ENCODE assay signal across 8 cellular contexts in genomic region chr2:203909192-203909945, GRCh38. TPM values are rescaled to one million over a fixed set of nuclear protein-coding genes. Genes with fewer than 3 reads are reported as not detected.
DNase-seq lines count a peak whose midpoint lies in the region; ATAC-seq, FAIRE-seq and TF ChIP-seq lines count a peak whose summit lies in the region.

No MANE protein-coding gene starts in this region.

- H3K27me3 ChIP-seq in HepG2 (ENCODE audit: control insufficient read depth in 1 of 2, insufficient read depth in 2 of 2, low read length in 2 of 2) (no peaks in the 10 kb centered on the region), thoracic aorta (replicated peaks; ENCODE audit: insufficient read depth) (no peaks in the 10 kb centered on the region)

- peak; percentile 92 for ATAC-seq in HepG2
- ATAC-seq in thoracic aorta (ENCODE audit: insufficient number of reproducible peaks, low FRiP score, low read depth) = peak; percentile 91
- ATAC-seq in HG02970 (IDR thresholded peaks at IDR 0.05; ENCODE audit: low FRiP score, unreplicated experiment) = no peak

- TF ChIP-seq CTCF in CD14-positive monocyte (IDR thresholded peaks at IDR 0.05) (peak; percentile 92), OCI-LY7 (conservative IDR thresholded peaks at IDR 0.05; ENCODE audit: low read length) (peak; percentile 93), HepG2 (CRISPR knock-in tag; IDR thresholded peaks at IDR 0.05) (peak; percentile 74), thoracic aorta (IDR thresholded peaks at IDR 0.05) (peak; percentile 81)

- H3K27ac ChIP-seq in OCI-LY7 (ENCODE audit: low read depth, low read length, poor library complexity, severe bottlenecking) (no peak overlapping the region), HepG2 (ENCODE audit: extremely low read length, insufficient read depth, low read length) (no peak overlapping the region), thoracic aorta (peak overlapping the region; percentile 42 to 51)

- WGBS in HepG2 (ENCODE audit: low lambda C conversion rate) = 27% methylated on average over 8 of the region's 8 CpGs

- CTCF ChIA-PET in OCI-LY7 (lab: Charles Lee; ENCODE audit: unreplicated experiment) = interaction anchor here (1.0 kb wide), 1 partner anchor 38 kb away, joined by 3 read pairs; no protein-coding TSS in a partner anchor
- CTCF ChIA-PET in HepG2 (lab: Yijun Ruan, JAX; ENCODE audit: low intra/inter-chr PET ratio, low total read pairs) = interaction anchor here (1.1 to 2.1 kb wide), 3 partner anchors 94 to 684 kb away, joined by 3 to 10 read pairs (median 4); no protein-coding TSS in a partner anchor

- H3K9me2 ChIP-seq in OCI-LY7 (ENCODE audit: insufficient read depth, low read length) = no peaks in the 10 kb centered on the region

- H3K4me2 ChIP-seq in OCI-LY7 (ENCODE audit: low read length) = peak overlapping the region; percentile 17; the same call in 1 of the 2 replicates
- H3K4me2 ChIP-seq in HepG2 (ENCODE audit: low read depth, low read length) = peak overlapping the region; percentile 50

- in situ Hi-C loops in HepG2 (cut with HindIII; ENCODE audit: extremely low pct_ligation_motif_present, low pct_unique_long_range_greater_than_20kb) = loop anchor here (25.0 kb wide), 1 partner anchor 1072 kb away; no protein-coding TSS in a partner anchor

- POLR2A ChIA-PET in OCI-LY7 (lab: Charles Lee) (no interaction called here), HepG2 (lab: Yijun Ruan, JAX) (interaction anchor here (1.0 to 1.1 kb wide), 2 partner anchors 90 to 96 kb away, joined by 3 read pairs; no protein-coding TSS in a partner anchor)

- BruUV-seq in OCI-LY7 (replicated peaks; lab: Mats Ljungman, UMichigan) (no TSS peak), HepG2 (replicated peaks; lab: Mats Ljungman, UMichigan) (no TSS peak)

- H3K79me2 ChIP-seq in OCI-LY7 (ENCODE audit: insufficient read depth, low read depth, low read length) = no peaks in the 10 kb centered on the region
- H3K79me2 ChIP-seq in HepG2 (ENCODE audit: insufficient read depth, low read length) = no peaks in the 10 kb centered on the region

- DNase-seq in CD14-positive monocyte (ENCODE audit: low spot score) (peak; percentile 47), H54 (ENCODE audit: insufficient read length, low spot score) (peak; percentile 35), OCI-LY7 (ENCODE audit: low spot score) (peak; percentile 42), cerebellar cortex (ENCODE audit: low spot score) (peak; percentile 14), HepG2 (ENCODE audit: low spot score) (peak; percentile 41), thoracic aorta (ENCODE audit: low spot score) (no peak), KG1 (lab: John Stamatoyannopoulos, UW) (no peak)

- intact Hi-C loops in CD14-positive monocyte (cut with micrococcal nuclease) (loop anchor here (5.0 to 10.0 kb wide), 7 partner anchors 37 to 427 kb away; no protein-coding TSS in a partner anchor), OCI-LY7 (cut with micrococcal nuclease; ENCODE audit: unreplicated experiment) (loop anchor here (1.0 to 5.0 kb wide), 3 partner anchors 94 to 425 kb away; no protein-coding TSS in a partner anchor), HepG2 (cut with micrococcal nuclease; ENCODE audit: unreplicated experiment) (loop anchor here (1.0 to 10.0 kb wide), 4 partner anchors 92 to 1075 kb away; no protein-coding TSS in a partner anchor)

- H3K4me3 Mint-ChIP-seq in CD14-positive monocyte = peak overlapping the region; percentile 37 to 90

- H3K4me1 ChIP-seq in OCI-LY7 (ENCODE audit: insufficient read depth, low read length, poor library complexity, severe bottlenecking) (peaks cover 6% of the 10 kb centered on the region), HepG2 (ENCODE audit: insufficient read depth, low read length) (peaks cover 20% of the 10 kb centered on the region; the same call in 1 of the 2 replicates), thoracic aorta (ENCODE audit: control insufficient read depth in 1 of 2, low read depth in 2 of 2) (peaks cover 7 to 16% of the 10 kb centered on the region in 2 donors)

- H3K36me3 Mint-ChIP-seq in CD14-positive monocyte = peaks cover 2 to 3% of the 10 kb centered on the region in 2 donors

- H3K4me1 Mint-ChIP-seq in CD14-positive monocyte = peaks cover 31% of the 10 kb centered on the region

- peak; percentile 75; the same call in 1 of the 2 replicates for TF ChIP-seq RAD21 in HepG2 (CRISPR knock-in tag; IDR thresholded peaks at IDR 0.05)

- H3K4me3 ChIP-seq in OCI-LY7 (ENCODE audit: low read depth, low read length, poor library complexity, severe bottlenecking) (no peak overlapping the region), HepG2 (replicated peaks in 1 of 3; ENCODE audit: insufficient read depth in 1 of 3, low read depth in 2 of 3, low read length in 3 of 3) (peak overlapping the region in 1 of 3 experiments; percentile 9; a peak in 2 of 6 replicates), thoracic aorta (peak overlapping the region; percentile 61)

- H3K27me3 Mint-ChIP-seq in CD14-positive monocyte (ENCODE audit: low read depth in 3 of 3) = peaks cover 0 to 2% (median 0%) of the 10 kb centered on the region in 3 donors

- H3K9me3 ChIP-seq in OCI-LY7 (ENCODE audit: low read length) (no peaks in the 10 kb centered on the region), HepG2 (ENCODE audit: low read length) (no peaks in the 10 kb centered on the region), thoracic aorta (no peaks in the 10 kb centered on the region)

- TF ChIP-seq POLR2A in H54 (IDR thresholded peaks at IDR 0.05; ENCODE audit: low read depth, low read length) (no peak), HepG2 (IDR thresholded peaks at IDR 0.05; ENCODE audit: insufficient read depth in 1 of 2, low read depth in 2 of 2, low read length in 2 of 2) (no peak)

- H2AFZ ChIP-seq in OCI-LY7 (ENCODE audit: low read length) (no peak overlapping the region), HepG2 (ENCODE audit: low read length) (no peak overlapping the region)

- FAIRE-seq in H54 (lab: Jason Lieb, UNC) = peak; percentile 91
- FAIRE-seq in HepG2 (lab: Jason Lieb, UNC) = peak; percentile 78

- H3K36me3 ChIP-seq in OCI-LY7 (ENCODE audit: insufficient read depth, low read length) (no peaks in the 10 kb centered on the region), HepG2 (replicated peaks in 1 of 2; ENCODE audit: control insufficient read depth in 1 of 2, insufficient read depth in 2 of 2, low read length in 2 of 2) (no peaks in the 10 kb centered on the region), thoracic aorta (no peaks in the 10 kb centered on the region)

- H3K9me3 Mint-ChIP-seq in CD14-positive monocyte = peaks cover 0 to 5% (median 0%) of the 10 kb centered on the region in 7 donors

- peak overlapping the region; percentile 84 to 95 (median 90) for H3K27ac Mint-ChIP-seq in CD14-positive monocyte

- H3K9ac ChIP-seq in HepG2 (ENCODE audit: insufficient read depth, low read depth, low read length) = peak overlapping the region; percentile 4; the same call in 1 of the 2 replicates

- TF ChIP-seq EP300 in HepG2 (IDR thresholded peaks at IDR 0.05; ENCODE audit: low read depth in 2 of 2, low read length in 2 of 2) = no peak
- TF ChIP-seq EP300 in HepG2 (CRISPR knock-in tag; IDR thresholded peaks at IDR 0.05; ENCODE audit: borderline replicate concordance) = no peak

- H4K20me1 ChIP-seq in OCI-LY7 (ENCODE audit: insufficient read depth, low read length) = no peaks in the 10 kb centered on the region
- H4K20me1 ChIP-seq in HepG2 (ENCODE audit: insufficient read depth, low read length) = no peaks in the 10 kb centered on the region

RNA-seq across cellular contexts. Expression of gene ICOS, which starts 27.2 kb away (rescaled TPM):
- polyA plus RNA-seq in CD14-positive monocyte (under 1 TPM in 1 of 2 donors, not detected in 1; 0.13 TPM), HepG2 (2011; rRNA removed) (0.03 TPM in 1 of 2 replicates, not detected in the other)
- total RNA-seq in OCI-LY7 (2014; rRNA removed; shearing (Covaris generic)) = not detected in 2 replicates
- total RNA-seq in OCI-LY7 (2022) (not detected in 2 replicates), HepG2 (2016; rRNA removed; fragmentation: Illumina TruSeq; extraction: Trizol) (not detected in 2 replicates), thoracic aorta (1 to 10 TPM in 1 of 2 donors, not detected in 1; 2.0 TPM)
- total RNA-seq in HepG2 (2016; cell fraction: cytosol; rRNA removed; fragmentation: Illumina TruSeq; extraction: Trizol; ENCODE audit: low read depth) = not detected in 2 replicates
- not detected in 2 replicates for total RNA-seq in HepG2 (2016; cell fraction: insoluble cytoplasmic fraction; rRNA removed; fragmentation: Illumina TruSeq; extraction: Trizol)
- not detected in 2 replicates for total RNA-seq in HepG2 (2016; cell fraction: membrane; rRNA removed; fragmentation: Illumina TruSeq; extraction: Trizol)
- total RNA-seq in HepG2 (2016; cell fraction: nucleus; rRNA removed; fragmentation: Illumina TruSeq; extraction: Trizol) = not detected in 2 replicates
- polyA plus RNA-seq in HepG2 (2011; cell fraction: cytosol; rRNA removed) = not detected in 2 replicates
- polyA plus RNA-seq in HepG2 (2011; cell fraction: nucleus; rRNA removed) = not detected in 2 replicates
- polyA plus RNA-seq in HepG2 (2012) = not detected in 2 replicates
- not detected in 2 replicates for polyA plus RNA-seq in HepG2 (2016; cell fraction: cytosol; fragmentation: Illumina TruSeq; extraction: Trizol; ENCODE audit: low read depth)
- not detected in 2 replicates for polyA plus RNA-seq in HepG2 (2016; cell fraction: insoluble cytoplasmic fraction; fragmentation: Illumina TruSeq; extraction: Trizol; ENCODE audit: low read depth)
- not detected in 2 replicates for polyA plus RNA-seq in HepG2 (2016; cell fraction: membrane; fragmentation: Illumina TruSeq; extraction: Trizol; ENCODE audit: low read depth)
- polyA plus RNA-seq in HepG2 (2016; cell fraction: nucleus; fragmentation: Illumina TruSeq; extraction: Trizol; ENCODE audit: insufficient read depth, low read depth) = not detected in 2 replicates
- polyA minus RNA-seq in HepG2 (2011; rRNA and poly(A)+ RNA removed; ENCODE audit: low replicate concordance) = not detected in 2 replicates
- not detected in 2 replicates for polyA minus RNA-seq in HepG2 (2011; cell fraction: cytosol; rRNA and poly(A)+ RNA removed)
- not detected in 2 replicates for polyA minus RNA-seq in HepG2 (2011; cell fraction: nucleus; rRNA and poly(A)+ RNA removed)

RNA-seq across cellular contexts. Expression of gene CTLA4, which starts 41.8 kb away (rescaled TPM):
- not detected for polyA plus RNA-seq in CD14-positive monocyte
- total RNA-seq in OCI-LY7 (2014; rRNA removed; shearing (Covaris generic)) = not detected in 2 replicates
- not detected in 2 replicates for total RNA-seq in OCI-LY7 (2022)
- not detected in 2 replicates for total RNA-seq in HepG2 (2016; rRNA removed; fragmentation: Illumina TruSeq; extraction: Trizol)
- total RNA-seq in HepG2 (2016; cell fraction: cytosol; rRNA removed; fragmentation: Illumina TruSeq; extraction: Trizol; ENCODE audit: low read depth) = not detected in 2 replicates
- 0.04 TPM in 1 of 2 replicates, not detected in the other for total RNA-seq in HepG2 (2016; cell fraction: insoluble cytoplasmic fraction; rRNA removed; fragmentation: Illumina TruSeq; extraction: Trizol)
- not detected in 2 replicates for total RNA-seq in HepG2 (2016; cell fraction: membrane; rRNA removed; fragmentation: Illumina TruSeq; extraction: Trizol)
- not detected in 2 replicates for total RNA-seq in HepG2 (2016; cell fraction: nucleus; rRNA removed; fragmentation: Illumina TruSeq; extraction: Trizol)
- 0.16 TPM in 1 of 2 replicates, not detected in the other for polyA plus RNA-seq in HepG2 (2011; rRNA removed)
- polyA plus RNA-seq in HepG2 (2011; cell fraction: cytosol; rRNA removed) = not detected in 2 replicates
- polyA plus RNA-seq in HepG2 (2011; cell fraction: nucleus; rRNA removed) = 0.32 and 0.40 TPM in 2 replicates
- 0.15 TPM in 1 of 2 replicates, not detected in the other for polyA plus RNA-seq in HepG2 (2012)
- not detected in 2 replicates for polyA plus RNA-seq in HepG2 (2016; cell fraction: cytosol; fragmentation: Illumina TruSeq; extraction: Trizol; ENCODE audit: low read depth)
- 0.14 TPM in 1 of 2 replicates, not detected in the other for polyA plus RNA-seq in HepG2 (2016; cell fraction: insoluble cytoplasmic fraction; fragmentation: Illumina TruSeq; extraction: Trizol; ENCODE audit: low read depth)
- not detected in 2 replicates for polyA plus RNA-seq in HepG2 (2016; cell fraction: membrane; fragmentation: Illumina TruSeq; extraction: Trizol; ENCODE audit: low read depth)
- 0.31 TPM in 1 of 2 replicates, not detected in the other for polyA plus RNA-seq in HepG2 (2016; cell fraction: nucleus; fragmentation: Illumina TruSeq; extraction: Trizol; ENCODE audit: insufficient read depth, low read depth)
- polyA minus RNA-seq in HepG2 (2011; rRNA and poly(A)+ RNA removed; ENCODE audit: low replicate concordance) = not detected in 2 replicates
- polyA minus RNA-seq in HepG2 (2011; cell fraction: cytosol; rRNA and poly(A)+ RNA removed) = not detected in 2 replicates
- polyA minus RNA-seq in HepG2 (2011; cell fraction: nucleus; rRNA and poly(A)+ RNA removed) = not detected in 2 replicates
- 1 to 10 TPM in 1 of 2 donors, not detected in 1; 1.4 TPM for total RNA-seq in thoracic aorta

Comparison
In these comparisons a context has a peak if more than half of its experiments do, and no peak if none do; other contexts are left out.
1. DNase-seq: peak in CD14-positive monocyte (single experiment), H54 (single experiment), OCI-LY7 (single experiment), cerebellar cortex (single experiment) and HepG2 (single experiment); none in thoracic aorta (single experiment) and KG1 (single experiment).
2. H3K27ac ChIP-seq: peak in thoracic aorta (2 of 2); none in OCI-LY7 (single experiment) and HepG2 (single experiment).
3. Peak in every context shown above with its lines, with median percentiles within 50 percentile points of each other: CTCF ChIP-seq.